ENCODE assay signal across 1 cellular context in genomic region chr1:42211224-42211623, GRCh38.
TF ChIP-seq lines count a peak whose summit lies in the region.

No MANE protein-coding gene starts in this region.

TF ChIP-seq in endothelial cell of umbilical vein, 7 proteins besides CTCF, POLR2A, EP300 and RAD21:
- peak; percentile 49 for TF ChIP-seq JUN (IDR thresholded peaks at IDR 0.05; ENCODE audit: borderline replicate concordance, insufficient read depth, insufficient read length, low read depth)
- peak; percentile 68 for TF ChIP-seq POLR2AphosphoS5 (IDR thresholded peaks at IDR 0.05; ENCODE audit: insufficient read depth, low read depth, low read length)
- TF ChIP-seq, protein P1, sequence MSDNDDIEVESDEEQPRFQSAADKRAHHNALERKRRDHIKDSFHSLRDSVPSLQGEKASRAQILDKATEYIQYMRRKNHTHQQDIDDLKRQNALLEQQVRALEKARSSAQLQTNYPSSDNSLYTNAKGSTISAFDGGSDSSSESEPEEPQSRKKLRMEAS (IDR thresholded peaks at IDR 0.05; ENCODE audit: insufficient read depth, insufficient read length), result no peak
- TF ChIP-seq GATA2 (IDR thresholded peaks at IDR 0.05; ENCODE audit: insufficient read depth, insufficient read length, low read depth, low read length), result peak; percentile 59
- TF ChIP-seq FOS (IDR thresholded peaks at IDR 0.05; ENCODE audit: borderline replicate concordance, insufficient read depth, low read length), result peak; percentile 90
- no peak for TF ChIP-seq MYC (IDR thresholded peaks at IDR 0.05; ENCODE audit: low read depth, low read length)
- TF ChIP-seq EZH2 (IDR thresholded peaks at IDR 0.05; ENCODE audit: borderline replicate concordance, low read depth, low read length, severe bottlenecking), result no peak
